ENCODE assay signal across 25 cellular contexts in the genomic region with DNA sequence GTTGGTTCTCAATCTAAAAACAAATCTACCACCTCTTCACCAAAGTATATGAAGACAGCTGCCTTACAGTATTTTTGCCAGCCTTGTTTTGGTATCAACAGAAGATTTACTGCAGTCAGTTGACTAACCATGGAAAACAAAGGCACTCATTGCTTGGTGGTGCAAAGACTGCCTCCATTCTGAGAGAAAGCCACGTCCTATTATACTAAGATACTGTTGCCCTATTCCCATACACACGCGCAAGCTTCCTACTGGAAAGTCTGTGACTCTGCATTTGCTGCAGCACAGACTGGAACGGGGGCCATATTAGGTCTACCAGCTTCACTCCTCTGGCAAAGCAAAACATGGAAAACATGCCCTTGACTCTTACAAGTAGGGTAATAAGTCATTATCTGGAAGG.
"Had no signal": no experiment of that assay in that cellular context is flagged by ENCODE, and none has a peak within 500 bp of the region (broad histone marks: within the 10 kb centered on the region; RNA-seq: fewer than 3 reads in every experiment).

No MANE protein-coding gene starts in this region.

- H3K9me3 Mint-ChIP-seq: activated T-cell treated with anti-CD3 and anti-CD28 coated beads, Interleukin-2, amount 50 U/mL, for 24 hours; activated T-helper 17 cell treated with anti-CD3 and anti-CD28 coated beads, Interleukin-2, amount 50 U/mL, for 72 hours; immature natural killer cell; natural killer cell treated with Interleukin-12 subunit alpha and Interleukin-12 subunit beta and Interleukin-15 and Interleukin-18, amount 100 ng/mL, for 72 hours; stimulated activated effector memory CD8-positive, alpha-beta T cell treated with anti-CD3 and anti-CD28 coated beads, Interleukin-12 subunit alpha, Interleukin-12 subunit beta, amount 100 ng/mL, for 72 hours; stimulated activated naive CD8-positive, alpha-beta T cell treated with anti-CD3 and anti-CD28 coated beads, Interleukin-15, amount 100 ng/mL, for 72 hours had no signal

- H3K9me3 ChIP-seq: left lung, testis, uterus had no signal

- H3K4me1 Mint-ChIP-seq: activated T-helper 17 cell treated with anti-CD3 and anti-CD28 coated beads, Interleukin-2, amount 50 U/mL, for 72 hours had no signal

- DNase-seq: activated CD8-positive, alpha-beta memory T cell treated with anti-CD3 and anti-CD28 coated beads for 24 hours; activated CD8-positive, alpha-beta memory T cell treated with anti-CD3 and anti-CD28 coated beads, Interleukin-2, amount 50 U/mL, for 4 hours; activated T-cell treated with anti-CD3 and anti-CD28 coated beads, Interleukin-2, amount 50 U/mL, for 24 hours; effector CD4-positive, alpha-beta T cell; erythroblast; foreskin keratinocyte; glutamatergic neuron; immature natural killer cell; left lung; small intestine; stimulated activated CD4-positive, alpha-beta T cell treated with anti-CD3 and anti-CD28 coated beads, Interleukin-2, amount 100 ng/mL, for 24 hours; stimulated activated naive CD8-positive, alpha-beta T cell treated with anti-CD3 and anti-CD28 coated beads, Interleukin-15, amount 100 ng/mL, for 72 hours; T-helper 1 cell; testis; trophoblast cell; uterus; WERI-Rb-1 had no signal

- H3K36me3 ChIP-seq: uterus had no signal

- H3K27ac Mint-ChIP-seq: activated naive CD8-positive, alpha-beta T cell; activated T-cell treated with anti-CD3 and anti-CD28 coated beads, Interleukin-2, amount 50 U/mL, for 24 hours; activated T-helper 17 cell treated with anti-CD3 and anti-CD28 coated beads, Interleukin-2, amount 50 U/mL, for 72 hours; immature natural killer cell; natural killer cell treated with Interleukin-12 subunit alpha and Interleukin-12 subunit beta and Interleukin-15 and Interleukin-18, amount 100 ng/mL, for 72 hours; stimulated activated effector memory CD8-positive, alpha-beta T cell treated with anti-CD3 and anti-CD28 coated beads, Interleukin-12 subunit alpha, Interleukin-12 subunit beta, amount 100 ng/mL, for 72 hours; stimulated activated naive CD8-positive, alpha-beta T cell treated with anti-CD3 and anti-CD28 coated beads, Interleukin-15, amount 100 ng/mL, for 72 hours had no signal

- H3K27me3 ChIP-seq: foreskin keratinocyte, hepatocyte, left lung, testis, uterus had no signal

- H3K36me3 Mint-ChIP-seq: natural killer cell treated with Interleukin-12 subunit alpha and Interleukin-12 subunit beta and Interleukin-15 and Interleukin-18, amount 100 ng/mL, for 72 hours had no signal

- H3K27me3 Mint-ChIP-seq: activated naive CD8-positive, alpha-beta T cell; activated T-cell treated with anti-CD3 and anti-CD28 coated beads, Interleukin-2, amount 50 U/mL, for 24 hours; activated T-helper 17 cell treated with anti-CD3 and anti-CD28 coated beads, Interleukin-2, amount 50 U/mL, for 72 hours; natural killer cell treated with Interleukin-12 subunit alpha and Interleukin-12 subunit beta and Interleukin-15 and Interleukin-18, amount 100 ng/mL, for 72 hours; stimulated activated naive CD8-positive, alpha-beta T cell treated with anti-CD3 and anti-CD28 coated beads, Interleukin-15, amount 100 ng/mL, for 72 hours had no signal

- H3K4me1 ChIP-seq: parathyroid adenoma, testis, uterus had no signal

- H3K4me3 Mint-ChIP-seq: activated naive CD8-positive, alpha-beta T cell; activated T-cell treated with anti-CD3 and anti-CD28 coated beads, Interleukin-2, amount 50 U/mL, for 24 hours; activated T-helper 17 cell treated with anti-CD3 and anti-CD28 coated beads, Interleukin-2, amount 50 U/mL, for 72 hours; immature natural killer cell; natural killer cell treated with Interleukin-12 subunit alpha and Interleukin-12 subunit beta and Interleukin-15 and Interleukin-18, amount 100 ng/mL, for 72 hours; stimulated activated effector memory CD8-positive, alpha-beta T cell treated with anti-CD3 and anti-CD28 coated beads, Interleukin-12 subunit alpha, Interleukin-12 subunit beta, amount 100 ng/mL, for 72 hours; stimulated activated naive CD8-positive, alpha-beta T cell treated with anti-CD3 and anti-CD28 coated beads, Interleukin-15, amount 100 ng/mL, for 72 hours had no signal

- H3K4me3 ChIP-seq: hepatocyte, left lung, lung, testis, uterus had no signal

- ATAC-seq: activated T-helper 17 cell treated with anti-CD3 and anti-CD28 coated beads, Interleukin-2, amount 50 U/mL, for 72 hours; foreskin keratinocyte; left lung; natural killer cell treated with Interleukin-12 subunit alpha and Interleukin-12 subunit beta and Interleukin-15 and Interleukin-18, amount 100 ng/mL, for 72 hours; sciatic nerve; stimulated activated effector memory CD8-positive, alpha-beta T cell treated with anti-CD3 and anti-CD28 coated beads, Interleukin-12 subunit alpha, Interleukin-12 subunit beta, amount 100 ng/mL, for 72 hours; stimulated activated naive CD8-positive, alpha-beta T cell treated with anti-CD3 and anti-CD28 coated beads, Interleukin-15, amount 100 ng/mL, for 72 hours had no signal

- H3K27ac ChIP-seq: foreskin keratinocyte, hepatocyte, left lung, parathyroid adenoma, testis, uterus, WERI-Rb-1 had no signal
